11 cellular contexts compared by ENCODE assay signal in genomic region chr7:2715341-2716231, GRCh38. TPM values are rescaled to one million over a fixed set of nuclear protein-coding genes. Genes with fewer than 3 reads are reported as not detected.
DNase-seq lines count a peak whose midpoint lies in the region; ATAC-seq and TF ChIP-seq lines count a peak whose summit lies in the region.
"Had no signal": no experiment of that assay in that cellular context is flagged by ENCODE, and none has a peak within 500 bp of the region (broad histone marks: within the 10 kb centered on the region; RNA-seq: fewer than 3 reads in every experiment).

No MANE protein-coding gene starts in this region.

- no peak for DNase-seq in CD14-positive monocyte (ENCODE audit: low spot score)
- DNase-seq in Kasumi-1 (lab: John Stamatoyannopoulos, UW) = peak; percentile 49 to 65
- peak; percentile 66 for DNase-seq in activated CD8-positive, alpha-beta T cell treated with anti-CD3 and anti-CD28 coated beads, Interleukin-2, amount 10 ng/mL, durations not matched to agents 7 days and 5 days
- peak in 1 of 3 donors; percentile 27 for DNase-seq in immature natural killer cell
- no peak for DNase-seq in iPS-NIHi11 (ENCODE audit: low spot score)
- DNase-seq: glutamatergic neuron had no signal

- H3K36me3 Mint-ChIP-seq in CD14-positive monocyte (peaks cover 25 to 39% of the 10 kb centered on the region in 2 donors), immature natural killer cell (peaks cover 0 to 12% (median 0%) of the 10 kb centered on the region in 3 donors)
- no peaks in the 10 kb centered on the region for H3K36me3 Mint-ChIP-seq in activated CD8-positive, alpha-beta T cell treated with anti-CD3 and anti-CD28 coated beads, Interleukin-2, amount 10 ng/mL, durations not matched to agents 7 days and 5 days (ENCODE audit: low read depth)
- H3K36me3 Mint-ChIP-seq: natural killer cell treated with Interleukin-12 subunit alpha and Interleukin-12 subunit beta and Interleukin-15 and Interleukin-18, amount 100 ng/mL, for 72 hours had no signal

- H3K27me3 Mint-ChIP-seq in CD14-positive monocyte (ENCODE audit: low read depth in 3 of 3) (peaks cover 33 to 64% (median 41%) of the 10 kb centered on the region in 3 donors), immature natural killer cell (ENCODE audit: low read depth in 3 of 3) (peaks cover 14 to 40% (median 31%) of the 10 kb centered on the region in 3 donors)
- H3K27me3 Mint-ChIP-seq in activated CD8-positive, alpha-beta T cell treated with anti-CD3 and anti-CD28 coated beads, Interleukin-2, amount 10 ng/mL, durations not matched to agents 7 days and 5 days (ENCODE audit: low read depth) = peaks cover 17% of the 10 kb centered on the region

- H3K9me3 Mint-ChIP-seq in CD14-positive monocyte = peaks cover 3 to 11% (median 6%) of the 10 kb centered on the region in 7 donors
- H3K9me3 Mint-ChIP-seq in activated CD8-positive, alpha-beta T cell treated with anti-CD3 and anti-CD28 coated beads, Interleukin-2, amount 10 ng/mL, durations not matched to agents 7 days and 5 days (ENCODE audit: insufficient read depth) = no peaks in the 10 kb centered on the region
- peaks cover 0 to 2% (median 0%) of the 10 kb centered on the region in 6 donors for H3K9me3 Mint-ChIP-seq in immature natural killer cell
- H3K9me3 Mint-ChIP-seq: natural killer cell treated with Interleukin-12 subunit alpha and Interleukin-12 subunit beta and Interleukin-15 and Interleukin-18, amount 100 ng/mL, for 72 hours had no signal

- no peak for TF ChIP-seq CTCF in CD14-positive monocyte (IDR thresholded peaks at IDR 0.05)

- H3K4me3 Mint-ChIP-seq in CD14-positive monocyte (peak overlapping the region; percentile 48 to 63), immature natural killer cell (peak overlapping the region in 3 of 5 donors; percentile 18 to 55 (median 26))
- peak overlapping the region; percentile 47 for H3K4me3 Mint-ChIP-seq in activated CD8-positive, alpha-beta T cell treated with anti-CD3 and anti-CD28 coated beads, Interleukin-2, amount 10 ng/mL, durations not matched to agents 7 days and 5 days
- H3K4me3 Mint-ChIP-seq: natural killer cell treated with Interleukin-12 subunit alpha and Interleukin-12 subunit beta and Interleukin-15 and Interleukin-18, amount 100 ng/mL, for 72 hours had no signal

- ATAC-seq in activated CD8-positive, alpha-beta T cell treated with anti-CD3 and anti-CD28 coated beads, Interleukin-2, amount 10 ng/mL, durations not matched to agents 7 days and 5 days = peak; percentile 76
- ATAC-seq in HG03135 (IDR thresholded peaks at IDR 0.05; ENCODE audit: unreplicated experiment) = no peak
- ATAC-seq in GM21447 (IDR thresholded peaks at IDR 0.05; ENCODE audit: unreplicated experiment) = no peak
- no peak for ATAC-seq in GM21528 (IDR thresholded peaks at IDR 0.05; ENCODE audit: low FRiP score, unreplicated experiment)
- ATAC-seq: natural killer cell treated with Interleukin-12 subunit alpha and Interleukin-12 subunit beta and Interleukin-15 and Interleukin-18, amount 100 ng/mL, for 72 hours had no signal

- H3K27ac Mint-ChIP-seq in CD14-positive monocyte = peak overlapping the region in 6 of 7 donors; percentile 9 to 87 (median 54)
- H3K27ac Mint-ChIP-seq in activated CD8-positive, alpha-beta T cell treated with anti-CD3 and anti-CD28 coated beads, Interleukin-2, amount 10 ng/mL, durations not matched to agents 7 days and 5 days = peak overlapping the region; percentile 73
- peak overlapping the region in 5 of 6 donors; percentile 34 to 71 (median 42) for H3K27ac Mint-ChIP-seq in immature natural killer cell
- H3K27ac Mint-ChIP-seq: natural killer cell treated with Interleukin-12 subunit alpha and Interleukin-12 subunit beta and Interleukin-15 and Interleukin-18, amount 100 ng/mL, for 72 hours had no signal

- H3K4me1 Mint-ChIP-seq in CD14-positive monocyte = peaks cover 64% of the 10 kb centered on the region
- H3K4me1 Mint-ChIP-seq in activated CD8-positive, alpha-beta T cell treated with anti-CD3 and anti-CD28 coated beads, Interleukin-2, amount 10 ng/mL, durations not matched to agents 7 days and 5 days (ENCODE audit: low read depth) = peaks cover 85% of the 10 kb centered on the region
- H3K4me1 Mint-ChIP-seq in immature natural killer cell = peaks cover 37 to 69% of the 10 kb centered on the region in 2 donors

- POLR2A ChIA-PET in activated CD8-positive, alpha-beta T cell treated with anti-CD3 and anti-CD28 coated beads, Interleukin-2, amount 10 ng/mL, durations not matched to agents 7 days and 5 days (lab: Charles Lee) = interaction anchor here (0.9 to 1.4 kb wide), 2 partner anchors 17 to 70 kb away, joined by 3 to 5 read pairs; no protein-coding TSS in a partner anchor

- CTCF ChIA-PET in activated CD8-positive, alpha-beta T cell treated with anti-CD3 and anti-CD28 coated beads, Interleukin-2, amount 10 ng/mL, durations not matched to agents 7 days and 5 days (lab: Charles Lee) = interaction anchor here (0.8 to 2.7 kb wide), 5 partner anchors 14 to 325 kb away, joined by 3 to 16 read pairs (median 4); no protein-coding TSS in a partner anchor

- intact Hi-C loops in CD14-positive monocyte (cut with micrococcal nuclease) = loop anchor here in 1 of 2 donors (5.0 kb wide), 2 partner anchors 42 to 107 kb away; no protein-coding TSS in a partner anchor

RNA-seq across cellular contexts. Expression of gene AMZ1, which starts 27.6 kb away (rescaled TPM):
- polyA plus RNA-seq in CD14-positive monocyte (under 1 TPM; 0.09 to 0.14 TPM), immature natural killer cell (under 1 TPM in 1 of 3 donors, not detected in 2; 0.11 TPM)
- not detected for total RNA-seq in activated CD8-positive, alpha-beta T cell treated with anti-CD3 and anti-CD28 coated beads, Interleukin-2, amount 10 ng/mL, durations not matched to agents 7 days and 5 days
- total RNA-seq: ascending aorta; natural killer cell treated with Interleukin-12 subunit alpha and Interleukin-12 subunit beta and Interleukin-15 and Interleukin-18, amount 100 ng/mL, for 72 hours had no signal

Comparison
In these comparisons a context has a peak if more than half of its experiments do, and no peak if none do; other contexts are left out.
1. DNase-seq: peak in Kasumi-1 (2 of 2) and activated CD8-positive, alpha-beta T cell treated with anti-CD3 and anti-CD28 coated beads, Interleukin-2, amount 10 ng/mL, durations not matched to agents 7 days and 5 days (single experiment); none in CD14-positive monocyte (single experiment) and iPS-NIHi11 (single experiment).
2. Peak in every context shown above with its lines, with median percentiles within 50 percentile points of each other: H3K27ac Mint-ChIP-seq and H3K4me3 Mint-ChIP-seq.